Comparison of ENCODE assay signal across 8 cellular contexts in genomic region chr4:25160714-25161598, GRCh38. TPM values are rescaled to one million over a fixed set of nuclear protein-coding genes. Genes with fewer than 3 reads are reported as not detected.
DNase-seq lines count a peak whose midpoint lies in the region; ATAC-seq and TF ChIP-seq lines count a peak whose summit lies in the region.

No MANE protein-coding gene starts in this region.

- H3K4me1 Mint-ChIP-seq in CD4-positive, CD25-positive, alpha-beta regulatory T cell = peaks cover 10 to 61% (median 43%) of the 10 kb centered on the region in 4 donors
- peaks cover 29% of the 10 kb centered on the region for H3K4me1 Mint-ChIP-seq in neural crest cell

- no peaks in the 10 kb centered on the region for H3K27me3 Mint-ChIP-seq in CD4-positive, CD25-positive, alpha-beta regulatory T cell
- no peaks in the 10 kb centered on the region for H3K27me3 Mint-ChIP-seq in neural crest cell (ENCODE audit: low read depth)

- peaks cover 16% of the 10 kb centered on the region for H3K36me3 ChIP-seq in CD4-positive, CD25-positive, alpha-beta regulatory T cell (ENCODE audit: control insufficient read depth, insufficient read depth, low read length)

- H3K27me3 ChIP-seq in CD4-positive, CD25-positive, alpha-beta regulatory T cell (ENCODE audit: control insufficient read depth, insufficient read depth, low read length) = no peaks in the 10 kb centered on the region

- no peaks in the 10 kb centered on the region for H3K9me3 Mint-ChIP-seq in CD4-positive, CD25-positive, alpha-beta regulatory T cell
- no peaks in the 10 kb centered on the region for H3K9me3 Mint-ChIP-seq in neural crest cell

- H3K9me3 ChIP-seq in CD4-positive, CD25-positive, alpha-beta regulatory T cell (ENCODE audit: control insufficient read depth in 2 of 2, low read length in 2 of 2) = no peaks in the 10 kb centered on the region

- peak overlapping the region; percentile 91 for H3K4me3 ChIP-seq in CD4-positive, CD25-positive, alpha-beta regulatory T cell (ENCODE audit: low read depth, low read length)

- peak; percentile 38 to 47 for ATAC-seq in CD4-positive, CD25-positive, alpha-beta regulatory T cell (ENCODE audit: low read depth in 2 of 2)
- ATAC-seq in GM18873 (IDR thresholded peaks at IDR 0.05; ENCODE audit: low FRiP score, unreplicated experiment) (peak; percentile 8), HG03442 (IDR thresholded peaks at IDR 0.05; ENCODE audit: unreplicated experiment) (peak; percentile 27), esophagus mucosa (peak; percentile 56)

- peak overlapping the region; percentile 95 to 99 (median 96) for H3K4me3 Mint-ChIP-seq in CD4-positive, CD25-positive, alpha-beta regulatory T cell
- peak overlapping the region; percentile 93 for H3K4me3 Mint-ChIP-seq in neural crest cell

- peak overlapping the region; percentile 94 to 97 (median 96) for H3K27ac Mint-ChIP-seq in CD4-positive, CD25-positive, alpha-beta regulatory T cell
- peak overlapping the region; percentile 91 for H3K27ac Mint-ChIP-seq in neural crest cell (ENCODE audit: unreplicated experiment)

- no peak for TF ChIP-seq CTCF in neural crest cell (conservative IDR thresholded peaks at IDR 0.05)

- peaks cover 22% of the 10 kb centered on the region for H3K36me3 Mint-ChIP-seq in CD4-positive, CD25-positive, alpha-beta regulatory T cell
- peaks cover under 1% of the 10 kb centered on the region for H3K36me3 Mint-ChIP-seq in neural crest cell (ENCODE audit: low read depth)

- peak overlapping the region; percentile 98 for H3K27ac ChIP-seq in CD4-positive, CD25-positive, alpha-beta regulatory T cell (ENCODE audit: insufficient read depth, low read length, poor library complexity, severe bottlenecking)

- peaks cover 27% of the 10 kb centered on the region for H3K4me1 ChIP-seq in CD4-positive, CD25-positive, alpha-beta regulatory T cell (ENCODE audit: control insufficient read depth, insufficient read depth, low read length, poor library complexity, severe bottlenecking)

- no peak for DNase-seq in CD4-positive, CD25-positive, alpha-beta regulatory T cell
- peak; percentile 47 for DNase-seq in SKM-1 treated with dmso at 0.1 percent for 144 hours (lab: John Stamatoyannopoulos, UW; ENCODE audit: unreplicated experiment)
- no peak for DNase-seq in neural crest cell (ENCODE audit: low read depth, low spot score)
- no peak for DNase-seq in pons (ENCODE audit: low spot score)
- DNase-seq in SHP77 (lab: John Stamatoyannopoulos, UW) = no peak

RNA-seq across cellular contexts. Expression of gene SEPSECS, which starts 0.7 kb away (rescaled TPM):
- total RNA-seq in CD4-positive, CD25-positive, alpha-beta regulatory T cell = 16.7 TPM
- polyA plus RNA-seq in CD4-positive, CD25-positive, alpha-beta regulatory T cell = 1 to 10 TPM; 1.8 to 3.9 (median 3.2) TPM
- total RNA-seq in esophagus mucosa = 4.4 TPM
- total RNA-seq in neural crest cell = 8.2 and 9.3 TPM in 2 replicates
